25 cellular contexts compared by ENCODE assay signal in the genomic region with DNA sequence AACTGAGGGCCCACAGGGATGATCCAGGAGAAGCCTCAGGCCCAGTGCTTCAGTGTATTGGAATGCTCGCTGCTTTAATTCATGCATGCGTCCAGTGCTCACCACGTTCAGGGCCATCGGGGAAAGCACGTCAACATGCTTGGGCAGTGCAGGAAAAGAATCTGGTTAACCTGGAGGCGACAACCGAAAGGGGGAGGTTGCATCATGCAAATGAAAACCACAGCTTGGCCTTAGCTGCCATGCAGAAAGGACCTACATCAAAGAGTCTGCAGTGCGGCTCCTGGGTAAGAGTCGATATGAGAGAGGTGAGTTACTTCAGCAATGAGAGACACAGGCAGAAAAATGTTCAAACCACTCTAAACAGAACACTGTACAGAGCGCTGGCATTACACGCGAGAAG.
DNase-seq lines count a peak whose midpoint lies in the region; ATAC-seq and TF ChIP-seq lines count a peak whose summit lies in the region.
"Had no signal": no experiment of that assay in that cellular context is flagged by ENCODE, and none has a peak within 500 bp of the region (broad histone marks: within the 10 kb centered on the region; RNA-seq: fewer than 3 reads in every experiment).

No MANE protein-coding gene starts in this region.

- no peaks in the 10 kb centered on the region for H3K9me3 Mint-ChIP-seq in natural killer cell treated with Interleukin-12 subunit alpha and Interleukin-12 subunit beta and Interleukin-15 and Interleukin-18, amount 100 ng/mL, for 72 hours
- H3K9me3 Mint-ChIP-seq: activated CD4-positive, alpha-beta T cell treated with anti-CD3 and anti-CD28 coated beads, Interleukin-2, amount 10 ng/mL, durations not matched to agents 7 days and 5 days; activated T-helper 17 cell treated with anti-CD3 and anti-CD28 coated beads, Interleukin-2, amount 50 U/mL, for 72 hours; HFFc6; T-helper 1 cell treated with Interleukin-12 subunit alpha and Interleukin-12 subunit beta and Interleukin-4 antibody, amounts not matched to agents 30 μg/mL and 1 μg/mL, for 36 hours had no signal

- H3K36me3 ChIP-seq in MM.1S (replicated peaks; ENCODE audit: insufficient read depth, low read length) (no peaks in the 10 kb centered on the region), muscle layer of colon (ENCODE audit: insufficient read depth, low read length) (no peaks in the 10 kb centered on the region)
- H3K36me3 ChIP-seq: BLaER1, left lung, SJSA1 had no signal

- DNase-seq in ELF-1 (ENCODE audit: low read depth, low spot score), result peak; percentile 44
- DNase-seq in MM.1S, result peak; percentile 87
- no peak for DNase-seq in natural killer cell treated with Interleukin-12 subunit alpha and Interleukin-12 subunit beta and Interleukin-15 and Interleukin-18, amount 100 ng/mL, for 72 hours (ENCODE audit: low spot score)
- DNase-seq in DMS53 treated with DMSO at 0.1 percent for 48 hours (lab: John Stamatoyannopoulos, UW; ENCODE audit: unreplicated experiment), result no peak
- DNase-seq in Right ventricle myocardium superior, result no peak
- DNase-seq in left lobe of liver (ENCODE audit: low spot score), result no peak
- DNase-seq: activated CD4-positive, alpha-beta T cell treated with anti-CD3 and anti-CD28 coated beads, Interleukin-2, amount 10 ng/mL, durations not matched to agents 7 days and 5 days; effector CD8-positive, alpha-beta T cell; GDM1; HFFc6; left lung; NCI-H1092; NK-92 treated with Interleukin-12 subunit alpha and Interleukin-12 subunit beta, amount 100 ng/mL, for 24 hours; stimulated activated CD4-positive, alpha-beta T cell treated with anti-CD3 and anti-CD28 coated beads, Interleukin-4, amount 100 ng/mL, for 1 hour had no signal

- TF ChIP-seq CTCF in MM.1S (IDR thresholded peaks at IDR 0.05; ENCODE audit: low read length), result no peak

- H3K27me3 ChIP-seq in MM.1S (replicated peaks; ENCODE audit: insufficient read depth, low read length), result no peaks in the 10 kb centered on the region
- no peaks in the 10 kb centered on the region for H3K27me3 ChIP-seq in muscle layer of colon (ENCODE audit: control insufficient read depth in 1 of 2, insufficient read depth in 2 of 2, low read length in 2 of 2)
- H3K27me3 ChIP-seq: BLaER1, left lung, SJSA1 had no signal

- peaks cover 18% of the 10 kb centered on the region for H3K4me1 ChIP-seq in MM.1S (ENCODE audit: low read length)
- H3K4me1 ChIP-seq in muscle layer of colon (ENCODE audit: insufficient read depth, low read length), result peaks cover 60% of the 10 kb centered on the region
- H3K4me1 ChIP-seq: BLaER1, left lung had no signal

- H4K20me1 ChIP-seq in MM.1S (ENCODE audit: insufficient read depth, low read length), result no peaks in the 10 kb centered on the region
- H4K20me1 ChIP-seq: BLaER1 had no signal

- no peak overlapping the region for H3K27ac Mint-ChIP-seq in natural killer cell treated with Interleukin-12 subunit alpha and Interleukin-12 subunit beta and Interleukin-15 and Interleukin-18, amount 100 ng/mL, for 72 hours
- H3K27ac Mint-ChIP-seq: activated CD4-positive, alpha-beta T cell treated with anti-CD3 and anti-CD28 coated beads, Interleukin-2, amount 10 ng/mL, durations not matched to agents 7 days and 5 days; activated naive CD8-positive, alpha-beta T cell; activated T-helper 17 cell treated with anti-CD3 and anti-CD28 coated beads, Interleukin-2, amount 50 U/mL, for 72 hours; HFFc6; T-helper 1 cell treated with Interleukin-12 subunit alpha and Interleukin-12 subunit beta and Interleukin-4 antibody, amounts not matched to agents 30 μg/mL and 1 μg/mL, for 36 hours had no signal

- intact Hi-C loops in Right ventricle myocardium superior (cut with DNase I), result no loop called here

- H3K79me2 ChIP-seq in MM.1S (ENCODE audit: low read length), result no peaks in the 10 kb centered on the region

- H3K9me3 ChIP-seq in MM.1S (replicated peaks; ENCODE audit: insufficient read depth, low read length) (no peaks in the 10 kb centered on the region), muscle layer of colon (ENCODE audit: low read length) (no peaks in the 10 kb centered on the region)
- H3K9me3 ChIP-seq: A549, BLaER1, left lung, SJSA1 had no signal

- peaks cover 31 to 36% of the 10 kb centered on the region in 2 donors for H3K27me3 Mint-ChIP-seq in natural killer cell treated with Interleukin-12 subunit alpha and Interleukin-12 subunit beta and Interleukin-15 and Interleukin-18, amount 100 ng/mL, for 72 hours

- H3K9me2 ChIP-seq in MM.1S (replicated peaks; ENCODE audit: insufficient read depth, low read length), result no peaks in the 10 kb centered on the region

- H3K36me3 Mint-ChIP-seq in natural killer cell treated with Interleukin-12 subunit alpha and Interleukin-12 subunit beta and Interleukin-15 and Interleukin-18, amount 100 ng/mL, for 72 hours, result no peaks in the 10 kb centered on the region
- H3K36me3 Mint-ChIP-seq: activated naive CD8-positive, alpha-beta T cell had no signal

- peak overlapping the region; percentile 5; the same call in 1 of the 2 replicates for H3K9ac ChIP-seq in MM.1S (ENCODE audit: low read length)
- no peak overlapping the region for H3K9ac ChIP-seq in muscle layer of colon (ENCODE audit: low read length)
- H3K9ac ChIP-seq: BLaER1, KMS-11 had no signal

- H3K27ac ChIP-seq in MM.1S (ENCODE audit: low read length) (peak overlapping the region; percentile 49; the same call in 1 of the 2 replicates), muscle layer of colon (ENCODE audit: low read depth, low read length) (peak overlapping the region; percentile 82)
- H3K27ac ChIP-seq: A549, BLaER1, KMS-11, left lung, SJSA1, VCaP had no signal

- peak overlapping the region; percentile 50 for H2AFZ ChIP-seq in MM.1S (ENCODE audit: low read length)

- peak overlapping the region; percentile 64 for H3K4me2 ChIP-seq in MM.1S (ENCODE audit: low read depth, low read length)
- H3K4me2 ChIP-seq: A549, BLaER1, KMS-11 had no signal

- H3K4me1 Mint-ChIP-seq in natural killer cell treated with Interleukin-12 subunit alpha and Interleukin-12 subunit beta and Interleukin-15 and Interleukin-18, amount 100 ng/mL, for 72 hours (ENCODE audit: low read depth in 2 of 2), result no peaks in the 10 kb centered on the region
- H3K4me1 Mint-ChIP-seq: activated CD4-positive, alpha-beta T cell treated with anti-CD3 and anti-CD28 coated beads, Interleukin-2, amount 10 ng/mL, durations not matched to agents 7 days and 5 days; activated T-helper 17 cell treated with anti-CD3 and anti-CD28 coated beads, Interleukin-2, amount 50 U/mL, for 72 hours had no signal

- H3K4me3 ChIP-seq in MM.1S (ENCODE audit: low read length) (0 out of 2 replicates have a peak overlapping the region, but pooled peaks have one; percentile 24), muscle layer of colon (ENCODE audit: low read depth in 1 of 2, low read length in 2 of 2) (no peak overlapping the region)
- H3K4me3 ChIP-seq: A549, BLaER1, left lung, SJSA1 had no signal

- H3K4me3 Mint-ChIP-seq in natural killer cell treated with Interleukin-12 subunit alpha and Interleukin-12 subunit beta and Interleukin-15 and Interleukin-18, amount 100 ng/mL, for 72 hours, result no peak overlapping the region
- H3K4me3 Mint-ChIP-seq: activated CD4-positive, alpha-beta T cell treated with anti-CD3 and anti-CD28 coated beads, Interleukin-2, amount 10 ng/mL, durations not matched to agents 7 days and 5 days; activated naive CD8-positive, alpha-beta T cell; activated T-helper 17 cell treated with anti-CD3 and anti-CD28 coated beads, Interleukin-2, amount 50 U/mL, for 72 hours; HFFc6; T-helper 1 cell treated with Interleukin-12 subunit alpha and Interleukin-12 subunit beta and Interleukin-4 antibody, amounts not matched to agents 30 μg/mL and 1 μg/mL, for 36 hours had no signal

- ATAC-seq in GM21576 (IDR thresholded peaks at IDR 0.05; ENCODE audit: unreplicated experiment) (peak; percentile 52), Right ventricle myocardium superior (ENCODE audit: poor library complexity) (no peak), left lobe of liver (no peak)
- no peak for ATAC-seq in natural killer cell treated with Interleukin-12 subunit alpha and Interleukin-12 subunit beta and Interleukin-15 and Interleukin-18, amount 100 ng/mL, for 72 hours
- ATAC-seq: A549; activated T-helper 17 cell treated with anti-CD3 and anti-CD28 coated beads, Interleukin-2, amount 50 U/mL, for 72 hours; left lung; Panc1 had no signal

- 0 out of 2 replicates have a peak, but pooled peaks cover 7% of the 10 kb centered on the region for H3F3A ChIP-seq in MM.1S (ENCODE audit: insufficient read depth, low read length)

Comparison
In these comparisons a context has a peak if more than half of its experiments do, and no peak if none do; other contexts are left out.
1. DNase-seq: peak in ELF-1 (single experiment) and MM.1S (single experiment); none in natural killer cell treated with Interleukin-12 subunit alpha and Interleukin-12 subunit beta and Interleukin-15 and Interleukin-18, amount 100 ng/mL, for 72 hours (single experiment), DMS53 treated with DMSO at 0.1 percent for 48 hours (single experiment), Right ventricle myocardium superior (single experiment) and left lobe of liver (single experiment).